ENCODE assay signal across 1 cellular context in genomic region chr6:159760602-159761057, GRCh38.
TF ChIP-seq lines count a peak whose summit lies in the region.

No MANE protein-coding gene starts in this region.

TF ChIP-seq in GM12878, 131 proteins besides CTCF, POLR2A, EP300 and RAD21:
- TF ChIP-seq MEF2A (IDR thresholded peaks at IDR 0.05; ENCODE audit: insufficient read depth, low read depth, low read length) (no peak), IRF3 (IDR thresholded peaks at IDR 0.05) (no peak), TAF1 (IDR thresholded peaks at IDR 0.05; ENCODE audit: borderline replicate concordance, low read depth, low read length) (no peak), RELA (IDR thresholded peaks at IDR 0.05; ENCODE audit: borderline replicate concordance, partially characterized antibody) (no peak), CBX5 (IDR thresholded peaks at IDR 0.05; ENCODE audit: low read depth) (no peak), MLLT1 (IDR thresholded peaks at IDR 0.05) (no peak), GABPA (IDR thresholded peaks at IDR 0.05; ENCODE audit: low read depth) (no peak), ZZZ3 (IDR thresholded peaks at IDR 0.05; ENCODE audit: control insufficient read depth, insufficient read length, low read depth) (no peak)
TF ChIP-seq in GM12878: peak in this region for 0.
